ENCODE assay signal across 19 cellular contexts in genomic region chr2:67329951-67330350, GRCh38.
A peak's percentile ranks its signal among the peaks of the same experiment; 100 is the strongest.
DNase-seq lines count a peak whose midpoint lies in the region; ATAC-seq and TF ChIP-seq lines count a peak whose summit lies in the region.
"Had no signal": no experiment of that assay in that cellular context is flagged by ENCODE, and none has a peak within 500 bp of the region (broad histone marks: within the 10 kb centered on the region; RNA-seq: fewer than 3 reads in every experiment).

No MANE protein-coding gene starts in this region.

- H3K9ac ChIP-seq in mesendoderm (ENCODE audit: low read length) = no peak overlapping the region
- H3K9ac ChIP-seq: KMS-11 had no signal

- peak overlapping the region; percentile 86 for H4K8ac ChIP-seq in mesendoderm (ENCODE audit: low read depth, low read length)

- H3K27me3 Mint-ChIP-seq in WTC11 (ENCODE audit: low read depth) (no peaks in the 10 kb centered on the region), Caco-2 (ENCODE audit: insufficient read depth, unreplicated experiment) (peaks cover 13% of the 10 kb centered on the region)
- H3K27me3 Mint-ChIP-seq: CD4-positive, CD25-positive, alpha-beta regulatory T cell had no signal

- H2AK5ac ChIP-seq in mesendoderm (ENCODE audit: low read length) = no peak overlapping the region

- H3K4me1 ChIP-seq in HAP-1 (peaks cover 11% of the 10 kb centered on the region), iPS DF 6.9 (ENCODE audit: control insufficient read depth, insufficient read depth, low read length) (peaks cover 5% of the 10 kb centered on the region; the same call in 1 of the 2 replicates), mesendoderm (ENCODE audit: control insufficient read depth, low read depth, low read length) (peaks cover 2% of the 10 kb centered on the region), Caco-2 (no peaks in the 10 kb centered on the region)
- H3K4me1 ChIP-seq: BE2C had no signal

- DNase-seq in HAP-1 (ENCODE audit: low spot score in 2 of 2) (peak; percentile 18 to 26), WTC11 (ENCODE audit: low spot score) (no peak), iPS DF 6.9 (ENCODE audit: low read depth, low spot score) (no peak), mesendoderm (no peak), Caco-2 (no peak), NCI-H69 (lab: John Stamatoyannopoulos, UW) (no peak)
- DNase-seq: ACHN; BE2C; C1 segment of cervical spinal cord; CD4-positive, CD25-positive, alpha-beta regulatory T cell; CD8-positive, alpha-beta memory T cell; COR-L47; DMS79 treated with DMSO at 0.1 percent for 48 hours; GOT3; HCEC 1CT had no signal

- H3K27me3 ChIP-seq in HAP-1 (ENCODE audit: low read depth) (peaks cover 50% of the 10 kb centered on the region), iPS DF 6.9 (ENCODE audit: control insufficient read depth, insufficient read depth, low read length) (no peaks in the 10 kb centered on the region), mesendoderm (ENCODE audit: insufficient read depth, low read length, poor library complexity) (no peaks in the 10 kb centered on the region), Caco-2 (replicated peaks; ENCODE audit: control insufficient read depth, insufficient read depth, low read length) (no peaks in the 10 kb centered on the region)
- H3K27me3 ChIP-seq: BE2C had no signal

- H3K4me3 Mint-ChIP-seq in WTC11 = peak overlapping the region; percentile 57
- H3K4me3 Mint-ChIP-seq in Caco-2 (ENCODE audit: unreplicated experiment) = no peak overlapping the region
- H3K4me3 Mint-ChIP-seq: CD4-positive, CD25-positive, alpha-beta regulatory T cell; CD8-positive, alpha-beta memory T cell had no signal

- H3K18ac ChIP-seq in mesendoderm (ENCODE audit: low read length) = no peak overlapping the region

- H3K36me3 ChIP-seq in HAP-1 (replicated peaks) = no peaks in the 10 kb centered on the region
- H3K36me3 ChIP-seq in iPS DF 6.9 (ENCODE audit: control insufficient read depth, insufficient read depth, low read length) = peaks cover 5% of the 10 kb centered on the region; the same call in 1 of the 2 replicates
- H3K36me3 ChIP-seq in mesendoderm (ENCODE audit: control insufficient read depth, insufficient read depth, low read length) = no peaks in the 10 kb centered on the region
- H3K36me3 ChIP-seq in Caco-2 (ENCODE audit: control insufficient read depth, insufficient read depth, low read length) = no peaks in the 10 kb centered on the region
- H3K36me3 ChIP-seq: BE2C had no signal

- H3K27ac ChIP-seq in iPS DF 6.9 (ENCODE audit: low read length) (no peak overlapping the region), mesendoderm (ENCODE audit: low read depth, low read length) (no peak overlapping the region)
- H3K27ac ChIP-seq: KMS-11 had no signal

- H3K36me3 Mint-ChIP-seq in WTC11 = no peaks in the 10 kb centered on the region; the same call in 1 of the 2 replicates
- H3K36me3 Mint-ChIP-seq in Caco-2 (ENCODE audit: insufficient read depth, unreplicated experiment) = no peaks in the 10 kb centered on the region
- H3K36me3 Mint-ChIP-seq: CD4-positive, CD25-positive, alpha-beta regulatory T cell; CD8-positive, alpha-beta memory T cell had no signal

- H3K23ac ChIP-seq in mesendoderm (ENCODE audit: low read length) = no peak overlapping the region

- H3K4ac ChIP-seq in mesendoderm (ENCODE audit: low read depth, low read length) = no peak overlapping the region

- H3K9me3 Mint-ChIP-seq in WTC11 (no peaks in the 10 kb centered on the region), Caco-2 (ENCODE audit: unreplicated experiment) (no peaks in the 10 kb centered on the region)
- H3K9me3 Mint-ChIP-seq: CD4-positive, CD25-positive, alpha-beta regulatory T cell had no signal

- ATAC-seq in WTC11 (peak; percentile 77), GM21619 (IDR thresholded peaks at IDR 0.05; ENCODE audit: unreplicated experiment) (no peak), HG02840 (IDR thresholded peaks at IDR 0.05; ENCODE audit: low FRiP score, unreplicated experiment) (no peak)
- ATAC-seq: GM12878 had no signal

- POLR2A ChIA-PET in WTC11 (lab: Charles Lee) = no interaction called here
- POLR2A ChIA-PET in Caco-2 (lab: Charles Lee) = no interaction called here

- in situ Hi-C loops in HAP-1 (cut with MboI; ENCODE audit: low sequenced_read_pairs) = no loop called here

- no peak overlapping the region for H2BK5ac ChIP-seq in mesendoderm (ENCODE audit: low read length)

- TF ChIP-seq CTCF in WTC11 (IDR thresholded peaks at IDR 0.05) = no peak
- TF ChIP-seq CTCF in Caco-2 (IDR thresholded peaks at IDR 0.05; ENCODE audit: insufficient read depth in 1 of 2, low read depth in 1 of 2, low read length in 1 of 2, severe bottlenecking in 1 of 2, unreplicated experiment in 1 of 2) = no peak

- H3K4me3 ChIP-seq in HAP-1 = no peak overlapping the region
- peak overlapping the region; percentile 20; the same call in 1 of the 2 replicates for H3K4me3 ChIP-seq in iPS DF 6.9 (ENCODE audit: low read length)
- H3K4me3 ChIP-seq in mesendoderm (ENCODE audit: low read length) = no peak overlapping the region
- H3K4me3 ChIP-seq in Caco-2 (ENCODE audit: low read depth, low read length) = no peak overlapping the region
- H3K4me3 ChIP-seq: GM12878 had no signal

- no peak overlapping the region for H3K4me2 ChIP-seq in mesendoderm (ENCODE audit: low read length)
- H3K4me2 ChIP-seq: KMS-11 had no signal

- CTCF ChIA-PET in WTC11 (lab: Charles Lee) = no interaction called here
- CTCF ChIA-PET in Caco-2 (lab: Charles Lee) = no interaction called here

- no TSS peak for BruUV-seq in Caco-2 (replicated peaks; lab: Mats Ljungman, UMichigan)

- peak overlapping the region; percentile 82 for H2BK120ac ChIP-seq in mesendoderm (ENCODE audit: low read depth, low read length)

- H3K9me3 ChIP-seq in HAP-1 = no peaks in the 10 kb centered on the region
- no peaks in the 10 kb centered on the region for H3K9me3 ChIP-seq in iPS DF 6.9 (ENCODE audit: control insufficient read depth, insufficient read depth, low read length)
- no peaks in the 10 kb centered on the region for H3K9me3 ChIP-seq in Caco-2
- H3K9me3 ChIP-seq: BE2C had no signal

- H3K79me2 ChIP-seq in mesendoderm (ENCODE audit: control insufficient read depth, insufficient read depth, low read length) = no peaks in the 10 kb centered on the region

- H2BK15ac ChIP-seq in mesendoderm (replicated peaks; ENCODE audit: low read depth) = peak overlapping the region; percentile 57

- no peak overlapping the region for H4K5ac ChIP-seq in mesendoderm (ENCODE audit: low read length)

- peaks cover 61% of the 10 kb centered on the region for H3K4me1 Mint-ChIP-seq in WTC11
- no peaks in the 10 kb centered on the region for H3K4me1 Mint-ChIP-seq in Caco-2 (ENCODE audit: low read depth, unreplicated experiment)
- H3K4me1 Mint-ChIP-seq: CD4-positive, CD25-positive, alpha-beta regulatory T cell; CD8-positive, alpha-beta memory T cell had no signal

- intact Hi-C loops in Caco-2 (cut with micrococcal nuclease; ENCODE audit: unreplicated experiment) = loop anchor here (10.0 kb wide), 2 partner anchors 345 to 515 kb away; no protein-coding TSS in a partner anchor

- H3K27ac Mint-ChIP-seq in WTC11 = peak overlapping the region; percentile 96
- no peak overlapping the region for H3K27ac Mint-ChIP-seq in Caco-2 (ENCODE audit: unreplicated experiment)
- H3K27ac Mint-ChIP-seq: CD4-positive, CD25-positive, alpha-beta regulatory T cell; CD8-positive, alpha-beta memory T cell had no signal

- no peak overlapping the region for H3K56ac ChIP-seq in mesendoderm (ENCODE audit: low read length)

- H3K79me1 ChIP-seq in mesendoderm (ENCODE audit: low read length) = no peaks in the 10 kb centered on the region

TF ChIP-seq in WTC11, 78 proteins besides CTCF, POLR2A, EP300 and RAD21:
- TF ChIP-seq ZNF416 (CRISPR knock-in tag; IDR thresholded peaks at IDR 0.05) (no peak), ESRRA (CRISPR knock-in tag; IDR thresholded peaks at IDR 0.05; ENCODE audit: borderline replicate concordance) (no peak), OVOL2 (CRISPR knock-in tag; IDR thresholded peaks at IDR 0.05; ENCODE audit: borderline replicate concordance) (no peak), USF2 (CRISPR knock-in tag; IDR thresholded peaks at IDR 0.05) (peak; percentile 31)

Comparison
In these comparisons a context has a peak if more than half of its experiments do, and no peak if none do; other contexts are left out.
1. DNase-seq: peak in HAP-1 (2 of 2); none in WTC11 (single experiment), iPS DF 6.9 (single experiment), mesendoderm (single experiment), Caco-2 (0 of 2) and NCI-H69 (single experiment).